ENCODE assay signal across 8 cellular contexts in the genomic region with DNA sequence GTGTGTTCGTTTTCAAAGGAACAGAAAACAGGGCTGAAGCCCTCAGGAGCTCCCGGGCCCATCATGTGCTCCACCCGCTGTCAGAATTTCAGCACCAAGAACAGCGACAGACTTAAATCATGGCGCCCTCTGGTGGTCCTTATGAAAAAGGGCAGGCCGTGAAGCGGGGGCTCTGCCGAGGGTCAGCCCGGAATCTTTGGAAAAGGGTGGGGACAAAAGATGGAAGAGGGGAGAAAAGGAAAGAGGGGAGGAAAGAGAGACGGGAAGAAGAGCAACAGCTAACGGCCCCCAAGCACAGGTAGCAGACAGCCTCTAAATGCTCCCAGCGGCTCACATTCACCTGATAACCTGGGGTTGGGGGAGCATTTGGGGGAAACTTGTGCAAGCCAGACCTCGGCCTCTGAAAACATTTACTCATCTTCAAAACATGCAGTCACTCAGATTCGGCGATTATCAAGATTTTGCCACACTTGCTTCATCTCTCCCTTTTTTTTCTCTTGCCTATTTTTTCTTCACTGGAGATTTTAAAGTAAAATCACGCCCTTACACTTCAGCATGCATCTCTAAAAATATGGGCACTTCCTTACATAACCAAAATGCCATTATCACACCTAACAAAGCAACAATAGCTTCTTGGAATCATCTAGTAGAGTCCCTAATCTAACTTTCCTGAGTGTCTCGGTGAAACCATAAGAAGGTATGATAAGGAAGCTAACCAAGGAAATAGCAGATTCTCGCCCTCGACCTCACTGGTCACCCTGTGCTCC. TPM values are rescaled to one million over a fixed set of nuclear protein-coding genes. Genes with fewer than 3 reads are reported as not detected.
DNase-seq lines count a peak whose midpoint lies in the region; ATAC-seq and TF ChIP-seq lines count a peak whose summit lies in the region.

No MANE protein-coding gene starts in this region.

- peaks cover 4% of the 10 kb centered on the region; the same call in 2 of the 3 replicates for H3K4me1 Mint-ChIP-seq in GM23338

- H3K27ac Mint-ChIP-seq in GM23338, result no peak overlapping the region

- H3K4me1 ChIP-seq in GM23338 (ENCODE audit: insufficient read depth) (no peaks in the 10 kb centered on the region), mucosa of descending colon (ENCODE audit: low read depth) (no peaks in the 10 kb centered on the region)

- no peaks in the 10 kb centered on the region for H3K36me3 Mint-ChIP-seq in GM23338 (ENCODE audit: low read depth)

- H3K4me2 ChIP-seq in GM23338, result no peak overlapping the region

- peaks cover 4% of the 10 kb centered on the region; the same call in 2 of the 3 replicates for H3K9me3 Mint-ChIP-seq in GM23338

- peaks cover 5% of the 10 kb centered on the region for H3K9me3 ChIP-seq in mucosa of descending colon

- H3K79me2 ChIP-seq in GM23338 (replicated peaks; ENCODE audit: insufficient read depth), result no peaks in the 10 kb centered on the region

- intact Hi-C loops in mucosa of descending colon (cut with DNase I, micrococcal nuclease), result no loop called here

- peak; percentile 75 for ATAC-seq in GM23338
- ATAC-seq in mucosa of descending colon, result peak; percentile 46
- ATAC-seq in GM18868 (IDR thresholded peaks at IDR 0.05; ENCODE audit: unreplicated experiment), result no peak

- H3F3A ChIP-seq in GM23338 (replicated peaks; ENCODE audit: low read depth), result no peaks in the 10 kb centered on the region

- peak overlapping the region; percentile 26; the same call in 1 of the 2 replicates for H2AFZ ChIP-seq in GM23338

- H4K20me1 ChIP-seq in GM23338 (replicated peaks; ENCODE audit: insufficient read depth), result no peaks in the 10 kb centered on the region

- no peaks in the 10 kb centered on the region for H3K36me3 ChIP-seq in GM23338 (ENCODE audit: insufficient read depth)
- no peaks in the 10 kb centered on the region for H3K36me3 ChIP-seq in mucosa of descending colon (ENCODE audit: low read depth)

- no peak overlapping the region for H3K4me3 ChIP-seq in GM23338
- H3K4me3 ChIP-seq in mucosa of descending colon, result no peak overlapping the region

- no peak overlapping the region for H3K27ac ChIP-seq in GM23338 (ENCODE audit: low read depth)

- no peaks in the 10 kb centered on the region for H3K27me3 ChIP-seq in GM23338 (ENCODE audit: insufficient read depth)

- peaks cover 11% of the 10 kb centered on the region for H3K27me3 Mint-ChIP-seq in GM23338 (ENCODE audit: insufficient read depth, low read depth, poor library complexity)

- H3K4me3 Mint-ChIP-seq in GM23338, result no peak overlapping the region

- H3K9me2 ChIP-seq in GM23338 (ENCODE audit: insufficient read depth), result no peaks in the 10 kb centered on the region

- peak; percentile 80 for DNase-seq in CD1c-positive myeloid dendritic cell (ENCODE audit: extremely low spot score)
- peak; percentile 94 for DNase-seq in GM23338 (ENCODE audit: low spot score)
- DNase-seq in NCI-H2227 treated with DMSO at 0.1 percent for 48 hours (lab: John Stamatoyannopoulos, UW), result peak; percentile 7
- DNase-seq in activated CD4-positive, alpha-beta T cell treated with anti-CD3 and anti-CD28 coated beads, Interleukin-2, amount 50 U/mL, for 48 hours, result peak; percentile 39 to 44
- DNase-seq in effector CD8-positive, alpha-beta T cell (lab: John Stamatoyannopoulos, UW), result peak; percentile 7
- DNase-seq in mucosa of descending colon, result peak; percentile 17 to 54 (median 31)
- peak; percentile 21 for DNase-seq in stimulated activated naive CD4-positive, alpha-beta T cell treated with Interleukin-2 at 50 U/mL for 16 hours (lab: John Stamatoyannopoulos, UW)

- TF ChIP-seq CTCF in GM23338 (conservative IDR thresholded peaks at IDR 0.05; ENCODE audit: low read depth in 2 of 2), result peak; percentile 91 to 98
- peak; percentile 57 for TF ChIP-seq CTCF in mucosa of descending colon (IDR thresholded peaks at IDR 0.05)

TF ChIP-seq in GM23338, 12 proteins besides CTCF, POLR2A, EP300 and RAD21:
- TF ChIP-seq, protein P1, sequence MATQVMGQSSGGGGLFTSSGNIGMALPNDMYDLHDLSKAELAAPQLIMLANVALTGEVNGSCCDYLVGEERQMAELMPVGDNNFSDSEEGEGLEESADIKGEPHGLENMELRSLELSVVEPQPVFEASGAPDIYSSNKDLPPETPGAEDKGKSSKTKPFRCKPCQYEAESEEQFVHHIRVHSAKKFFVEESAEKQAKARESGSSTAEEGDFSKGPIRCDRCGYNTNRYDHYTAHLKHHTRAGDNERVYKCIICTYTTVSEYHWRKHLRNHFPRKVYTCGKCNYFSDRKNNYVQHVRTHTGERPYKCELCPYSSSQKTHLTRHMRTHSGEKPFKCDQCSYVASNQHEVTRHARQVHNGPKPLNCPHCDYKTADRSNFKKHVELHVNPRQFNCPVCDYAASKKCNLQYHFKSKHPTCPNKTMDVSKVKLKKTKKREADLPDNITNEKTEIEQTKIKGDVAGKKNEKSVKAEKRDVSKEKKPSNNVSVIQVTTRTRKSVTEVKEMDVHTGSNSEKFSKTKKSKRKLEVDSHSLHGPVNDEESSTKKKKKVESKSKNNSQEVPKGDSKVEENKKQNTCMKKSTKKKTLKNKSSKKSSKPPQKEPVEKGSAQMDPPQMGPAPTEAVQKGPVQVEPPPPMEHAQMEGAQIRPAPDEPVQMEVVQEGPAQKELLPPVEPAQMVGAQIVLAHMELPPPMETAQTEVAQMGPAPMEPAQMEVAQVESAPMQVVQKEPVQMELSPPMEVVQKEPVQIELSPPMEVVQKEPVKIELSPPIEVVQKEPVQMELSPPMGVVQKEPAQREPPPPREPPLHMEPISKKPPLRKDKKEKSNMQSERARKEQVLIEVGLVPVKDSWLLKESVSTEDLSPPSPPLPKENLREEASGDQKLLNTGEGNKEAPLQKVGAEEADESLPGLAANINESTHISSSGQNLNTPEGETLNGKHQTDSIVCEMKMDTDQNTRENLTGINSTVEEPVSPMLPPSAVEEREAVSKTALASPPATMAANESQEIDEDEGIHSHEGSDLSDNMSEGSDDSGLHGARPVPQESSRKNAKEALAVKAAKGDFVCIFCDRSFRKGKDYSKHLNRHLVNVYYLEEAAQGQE (IDR thresholded peaks at IDR 0.05; ENCODE audit: unreplicated experiment), result peak; percentile 98
- TF ChIP-seq EZH2 (IDR thresholded peaks at IDR 0.05; ENCODE audit: low read depth, unreplicated experiment), result no peak
TF ChIP-seq in GM23338: peak in this region for 1.

RNA-seq across cellular contexts. Expression of a gene that starts 28.1 kb away (rescaled TPM):
- 6.9 and 7.1 TPM in 2 replicates for total RNA-seq in GM23338 (2014; rRNA removed; shearing (Covaris generic))
- 1.6 and 2.1 TPM in 2 replicates for polyA plus RNA-seq in GM23338 (2016; fragmentation: Nextera tagmentation; extraction: Ambion mirVana)
- 10 to 100 TPM; 24.1 to 28.2 (median 27.2) TPM for total RNA-seq in mucosa of descending colon

Comparison
In these comparisons a context has a peak if more than half of its experiments do, and no peak if none do; other contexts are left out.
1. DNase-seq: peak in every context shown above with its lines; median percentile 94 in GM23338; 80 in CD1c-positive myeloid dendritic cell; 42 in activated CD4-positive, alpha-beta T cell treated with anti-CD3 and anti-CD28 coated beads, Interleukin-2, amount 50 U/mL, for 48 hours; 31 in mucosa of descending colon; 21 in stimulated activated naive CD4-positive, alpha-beta T cell treated with Interleukin-2 at 50 U/mL for 16 hours; 7 in NCI-H2227 treated with DMSO at 0.1 percent for 48 hours; 7 in effector CD8-positive, alpha-beta T cell.